Comparison of ENCODE assay signal across 7 cellular contexts in genomic region chr6:25017486-25017885, GRCh38.
A peak's percentile ranks its signal among the peaks of the same experiment; 100 is the strongest.
DNase-seq lines count a peak whose midpoint lies in the region; ATAC-seq, FAIRE-seq and TF ChIP-seq lines count a peak whose summit lies in the region.

No MANE protein-coding gene starts in this region.

- H3K4me3 ChIP-seq in OCI-LY3 (ENCODE audit: low read length): no peak overlapping the region
- no peak overlapping the region for H3K4me3 ChIP-seq in bronchial epithelial cell (ENCODE audit: low read depth, low read length)
- no peak overlapping the region for H3K4me3 ChIP-seq in gastrocnemius medialis

- no peak for FAIRE-seq in bronchial epithelial cell (lab: Jason Lieb, UNC)

- H3K4me1 ChIP-seq in OCI-LY3 (ENCODE audit: low read length) (peaks cover 62% of the 10 kb centered on the region), gastrocnemius medialis (no peaks in the 10 kb centered on the region)

- DNase-seq in Daoy (ENCODE audit: low read depth): peak; percentile 53
- peak; percentile 85 for DNase-seq in bronchial epithelial cell (ENCODE audit: low read depth)
- DNase-seq in natural killer cell treated with Interleukin-12 subunit alpha and Interleukin-12 subunit beta and Interleukin-15 and Interleukin-18, amount 100 ng/mL, for 72 hours (ENCODE audit: low spot score): peak; percentile 31
- no peak for DNase-seq in gastrocnemius medialis
- no peak for DNase-seq in stimulated activated CD4-positive, alpha-beta T cell treated with anti-CD3 and anti-CD28 coated beads, Interleukin-12 subunit alpha, Interleukin-12 subunit beta, amount 100 ng/mL, for 4 hours
- DNase-seq in hippocampal formation (lab: John Stamatoyannopoulos, UW): no peak

- no peak overlapping the region for H3K9ac ChIP-seq in OCI-LY3 (ENCODE audit: low read length)

- intact Hi-C loops in gastrocnemius medialis (cut with DNase I; ENCODE audit: low total_unique reads): no loop called here

- peaks cover 42 to 44% of the 10 kb centered on the region in 2 donors for H3K4me1 Mint-ChIP-seq in natural killer cell treated with Interleukin-12 subunit alpha and Interleukin-12 subunit beta and Interleukin-15 and Interleukin-18, amount 100 ng/mL, for 72 hours (ENCODE audit: low read depth in 2 of 2)

- H3K27me3 Mint-ChIP-seq in natural killer cell treated with Interleukin-12 subunit alpha and Interleukin-12 subunit beta and Interleukin-15 and Interleukin-18, amount 100 ng/mL, for 72 hours: no peaks in the 10 kb centered on the region

- H3K9me3 ChIP-seq in OCI-LY3 (ENCODE audit: insufficient read depth, low read length) (no peaks in the 10 kb centered on the region), gastrocnemius medialis (no peaks in the 10 kb centered on the region)

- no peak for ATAC-seq in natural killer cell treated with Interleukin-12 subunit alpha and Interleukin-12 subunit beta and Interleukin-15 and Interleukin-18, amount 100 ng/mL, for 72 hours
- no peak for ATAC-seq in gastrocnemius medialis

- H3K27me3 ChIP-seq in OCI-LY3 (ENCODE audit: low read depth, low read length) (no peaks in the 10 kb centered on the region), bronchial epithelial cell (ENCODE audit: control insufficient read depth, insufficient read depth, low read length) (no peaks in the 10 kb centered on the region), gastrocnemius medialis (no peaks in the 10 kb centered on the region)

- TF ChIP-seq CTCF in OCI-LY3 (IDR thresholded peaks at IDR 0.05; ENCODE audit: low read depth, low read length) (no peak), bronchial epithelial cell (IDR thresholded peaks at IDR 0.05; ENCODE audit: insufficient read depth, low read length, severe bottlenecking) (no peak), gastrocnemius medialis (IDR thresholded peaks at IDR 0.05 in 4 of 5, conservative IDR thresholded peaks at IDR 0.05 in 1 of 5) (no peak)

- peak overlapping the region; percentile 62 to 64 for H3K27ac Mint-ChIP-seq in natural killer cell treated with Interleukin-12 subunit alpha and Interleukin-12 subunit beta and Interleukin-15 and Interleukin-18, amount 100 ng/mL, for 72 hours

- no peaks in the 10 kb centered on the region for H3K9me3 Mint-ChIP-seq in natural killer cell treated with Interleukin-12 subunit alpha and Interleukin-12 subunit beta and Interleukin-15 and Interleukin-18, amount 100 ng/mL, for 72 hours

- H3K4me2 ChIP-seq in OCI-LY3 (ENCODE audit: low read length): peak overlapping the region; percentile 16

- peaks cover 7% of the 10 kb centered on the region for H3K36me3 Mint-ChIP-seq in natural killer cell treated with Interleukin-12 subunit alpha and Interleukin-12 subunit beta and Interleukin-15 and Interleukin-18, amount 100 ng/mL, for 72 hours

- H3K27ac ChIP-seq in OCI-LY3 (ENCODE audit: low read length) (peak overlapping the region; percentile 12), gastrocnemius medialis (no peak overlapping the region)

- H3K79me2 ChIP-seq in OCI-LY3 (ENCODE audit: low read length): peaks cover 100% of the 10 kb centered on the region

- H3K36me3 ChIP-seq in OCI-LY3 (replicated peaks; ENCODE audit: low read depth, low read length) (peaks cover 46% of the 10 kb centered on the region), bronchial epithelial cell (ENCODE audit: control insufficient read depth, insufficient read depth, low read length) (no peaks in the 10 kb centered on the region), gastrocnemius medialis (no peaks in the 10 kb centered on the region)

- H4K20me1 ChIP-seq in OCI-LY3 (ENCODE audit: insufficient read depth, low read length): peaks cover 94% of the 10 kb centered on the region

- no peak overlapping the region for H2AFZ ChIP-seq in OCI-LY3 (ENCODE audit: low read depth, low read length)

- in situ Hi-C loops in gastrocnemius medialis (cut with MboI; ENCODE audit: low sequenced_read_pairs in 4 of 4): loop anchor here in 2 of 4 donors (10.0 kb wide), 2 partner anchors 153 to 163 kb away; no protein-coding TSS in a partner anchor

- H3K4me3 Mint-ChIP-seq in natural killer cell treated with Interleukin-12 subunit alpha and Interleukin-12 subunit beta and Interleukin-15 and Interleukin-18, amount 100 ng/mL, for 72 hours: no peak overlapping the region

- no peak for TF ChIP-seq POLR2A in gastrocnemius medialis (IDR thresholded peaks at IDR 0.05)

Comparison
In these comparisons a context has a peak if more than half of its experiments do, and no peak if none do; other contexts are left out.
1. DNase-seq: peak in Daoy (single experiment), bronchial epithelial cell (single experiment) and natural killer cell treated with Interleukin-12 subunit alpha and Interleukin-12 subunit beta and Interleukin-15 and Interleukin-18, amount 100 ng/mL, for 72 hours (single experiment); none in gastrocnemius medialis (0 of 2), stimulated activated CD4-positive, alpha-beta T cell treated with anti-CD3 and anti-CD28 coated beads, Interleukin-12 subunit alpha, Interleukin-12 subunit beta, amount 100 ng/mL, for 4 hours (single experiment) and hippocampal formation (0 of 2).